In the genomic region with DNA sequence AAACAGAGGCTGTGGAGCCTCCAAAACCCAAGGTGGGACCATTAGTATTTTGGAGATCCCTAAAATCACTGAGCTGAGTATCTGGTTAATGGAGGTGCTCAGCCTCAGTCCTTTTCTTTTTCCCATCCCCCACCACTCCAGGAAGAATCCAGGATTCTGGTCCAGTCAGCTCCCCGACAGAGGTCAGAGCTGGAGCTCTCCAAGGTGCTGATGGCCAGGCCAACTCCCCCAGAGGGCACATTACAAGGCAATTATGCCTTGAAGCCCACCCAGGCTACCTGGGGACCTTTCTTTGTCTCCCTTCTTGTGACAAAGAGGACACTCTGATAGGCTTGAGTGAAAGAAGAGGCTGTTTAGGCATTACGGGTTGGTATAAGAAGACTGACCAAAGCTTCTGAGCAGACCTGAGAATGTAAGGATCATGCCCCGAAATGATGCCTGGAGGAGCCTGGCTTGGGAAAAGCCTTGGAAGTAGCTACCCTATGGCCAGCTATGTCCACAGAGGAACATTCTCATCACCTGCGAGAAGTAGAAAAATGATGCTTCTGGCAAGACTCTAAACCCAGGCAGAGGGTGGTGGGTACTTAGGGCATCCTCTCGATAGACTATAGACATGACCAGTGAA, we compare ENCODE assay signal across 17 cellular contexts.
DNase-seq lines count a peak whose midpoint lies in the region; ATAC-seq, FAIRE-seq and TF ChIP-seq lines count a peak whose summit lies in the region.
"Had no signal": no experiment of that assay in that cellular context is flagged by ENCODE, and none has a peak within 500 bp of the region (broad histone marks: within the 10 kb centered on the region; RNA-seq: fewer than 3 reads in every experiment).

No MANE protein-coding gene starts in this region.

- POLR2A ChIA-PET in A549 (lab: Yijun Ruan, JAX): no interaction called here
- POLR2A ChIA-PET in activated CD8-positive, alpha-beta T cell treated with anti-CD3 and anti-CD28 coated beads for 36 hours (lab: Charles Lee): no interaction called here

- H4K20me1 ChIP-seq in hepatocyte (ENCODE audit: insufficient read depth, poor library complexity, severe bottlenecking): no peaks in the 10 kb centered on the region

- no peak for DNase-seq in A549 (ENCODE audit: low read depth in 1 of 2, low spot score in 1 of 2)
- peak; percentile 19 for DNase-seq in GM20000 (ENCODE audit: low spot score)
- peak; percentile 9 for DNase-seq in RKO (ENCODE audit: low spot score)
- peak; percentile 40 for DNase-seq in hepatocyte (ENCODE audit: low spot score)
- no peak for DNase-seq in effector memory CD4-positive, alpha-beta T cell
- no peak for DNase-seq in germinal center (ENCODE audit: low spot score)
- no peak for DNase-seq in T-helper 2 cell
- no peak for DNase-seq in activated CD8-positive, alpha-beta T cell treated with anti-CD3 and anti-CD28 coated beads for 36 hours
- DNase-seq: activated CD4-positive, alpha-beta T cell treated with anti-CD3 and anti-CD28 coated beads, Interleukin-2, amount 10 ng/mL, durations not matched to agents 7 days and 5 days; body of pancreas; DMS153; effector memory CD8-positive, alpha-beta T cell; naive thymus-derived CD4-positive, alpha-beta T cell; right lobe of liver; stimulated activated naive CD4-positive, alpha-beta T cell; T-helper 1 cell had no signal

- 41% methylated on average over 5 of the region's 5 CpGs for WGBS in A549 (ENCODE audit: missing lambda C conversion rate)
- 78% methylated on average over 5 of the region's 5 CpGs for WGBS in hepatocyte (ENCODE audit: low lambda C conversion rate, missing lambda C conversion rate)

- no peak for TF ChIP-seq EP300 in A549 (IDR thresholded peaks at IDR 0.05)

- intact Hi-C loops in activated CD8-positive, alpha-beta T cell treated with anti-CD3 and anti-CD28 coated beads for 36 hours (cut with micrococcal nuclease): no loop called here

- H3K9me3 ChIP-seq in A549: peaks cover 12% of the 10 kb centered on the region
- no peaks in the 10 kb centered on the region for H3K9me3 ChIP-seq in hepatocyte (ENCODE audit: low read depth)
- H3K9me3 ChIP-seq in effector memory CD4-positive, alpha-beta T cell (ENCODE audit: control insufficient read depth, low read length): no peaks in the 10 kb centered on the region
- H3K9me3 ChIP-seq: right lobe of liver had no signal

- H3K36me3 ChIP-seq in hepatocyte (replicated peaks; ENCODE audit: insufficient read depth, low read depth): no peaks in the 10 kb centered on the region
- no peaks in the 10 kb centered on the region for H3K36me3 ChIP-seq in effector memory CD4-positive, alpha-beta T cell (ENCODE audit: control insufficient read depth, insufficient read depth, low read length)
- H3K36me3 ChIP-seq: right lobe of liver had no signal

- H3K9me2 ChIP-seq in hepatocyte (replicated peaks; ENCODE audit: insufficient read depth): no peaks in the 10 kb centered on the region

- H3K4me1 ChIP-seq in A549 (no peaks in the 10 kb centered on the region), hepatocyte (ENCODE audit: insufficient read depth) (no peaks in the 10 kb centered on the region)
- H3K4me1 ChIP-seq in effector memory CD4-positive, alpha-beta T cell (ENCODE audit: control insufficient read depth, insufficient read depth, low read length, poor library complexity, severe bottlenecking): no peaks in the 10 kb centered on the region
- H3K4me1 ChIP-seq: body of pancreas, right lobe of liver had no signal

- TF ChIP-seq RAD21 in A549 (conservative IDR thresholded peaks at IDR 0.05 in 1 of 2, IDR thresholded peaks at IDR 0.05 in 1 of 2): no peak

- H3K27ac Mint-ChIP-seq in activated CD8-positive, alpha-beta T cell treated with anti-CD3 and anti-CD28 coated beads for 36 hours: no peak overlapping the region
- H3K27ac Mint-ChIP-seq: activated CD4-positive, alpha-beta T cell treated with anti-CD3 and anti-CD28 coated beads, Interleukin-2, amount 10 ng/mL, durations not matched to agents 7 days and 5 days; B cell; effector memory CD8-positive, alpha-beta T cell; naive thymus-derived CD4-positive, alpha-beta T cell had no signal

- no peaks in the 10 kb centered on the region for H3K27me3 ChIP-seq in hepatocyte
- peaks cover 3% of the 10 kb centered on the region for H3K27me3 ChIP-seq in effector memory CD4-positive, alpha-beta T cell (replicated peaks; ENCODE audit: control insufficient read depth, insufficient read depth, low read length, poor library complexity, severe bottlenecking)
- H3K27me3 ChIP-seq: body of pancreas, right lobe of liver had no signal

- ATAC-seq in A549: no peak
- ATAC-seq in activated CD8-positive, alpha-beta T cell treated with anti-CD3 and anti-CD28 coated beads for 36 hours: no peak
- ATAC-seq: body of pancreas; effector memory CD8-positive, alpha-beta T cell; naive thymus-derived CD4-positive, alpha-beta T cell had no signal

- peaks cover 10% of the 10 kb centered on the region for H3K27me3 Mint-ChIP-seq in activated CD8-positive, alpha-beta T cell treated with anti-CD3 and anti-CD28 coated beads for 36 hours
- H3K27me3 Mint-ChIP-seq: activated CD4-positive, alpha-beta T cell treated with anti-CD3 and anti-CD28 coated beads, Interleukin-2, amount 10 ng/mL, durations not matched to agents 7 days and 5 days had no signal

- no peaks in the 10 kb centered on the region for H3K79me2 ChIP-seq in hepatocyte

- no peak overlapping the region for H3K4me3 Mint-ChIP-seq in activated CD8-positive, alpha-beta T cell treated with anti-CD3 and anti-CD28 coated beads for 36 hours
- H3K4me3 Mint-ChIP-seq: activated CD4-positive, alpha-beta T cell treated with anti-CD3 and anti-CD28 coated beads, Interleukin-2, amount 10 ng/mL, durations not matched to agents 7 days and 5 days; B cell; effector memory CD8-positive, alpha-beta T cell; naive thymus-derived CD4-positive, alpha-beta T cell had no signal

- no peak for FAIRE-seq in A549 (lab: Jason Lieb, UNC)

- H3K27ac ChIP-seq in A549 (no peak overlapping the region), hepatocyte (no peak overlapping the region)
- no peak overlapping the region for H3K27ac ChIP-seq in effector memory CD4-positive, alpha-beta T cell (ENCODE audit: insufficient read depth, low read length, poor library complexity, severe bottlenecking)
- H3K27ac ChIP-seq: body of pancreas, right lobe of liver had no signal

- no peaks in the 10 kb centered on the region for H3K36me3 Mint-ChIP-seq in activated CD8-positive, alpha-beta T cell treated with anti-CD3 and anti-CD28 coated beads for 36 hours (ENCODE audit: low read depth)

- peaks cover 12% of the 10 kb centered on the region for H3K9me3 Mint-ChIP-seq in activated CD8-positive, alpha-beta T cell treated with anti-CD3 and anti-CD28 coated beads for 36 hours

- H3K4me3 ChIP-seq in A549 (no peak overlapping the region), hepatocyte (no peak overlapping the region)
- no peak overlapping the region for H3K4me3 ChIP-seq in effector memory CD4-positive, alpha-beta T cell (ENCODE audit: insufficient read depth, low read depth, low read length, poor library complexity, severe bottlenecking)
- H3K4me3 ChIP-seq: body of pancreas, right lobe of liver had no signal

- no peaks in the 10 kb centered on the region for H3K4me1 Mint-ChIP-seq in activated CD8-positive, alpha-beta T cell treated with anti-CD3 and anti-CD28 coated beads for 36 hours (ENCODE audit: low read depth)
- H3K4me1 Mint-ChIP-seq: activated CD4-positive, alpha-beta T cell treated with anti-CD3 and anti-CD28 coated beads, Interleukin-2, amount 10 ng/mL, durations not matched to agents 7 days and 5 days; B cell; naive thymus-derived CD4-positive, alpha-beta T cell had no signal

- H3K4me2 ChIP-seq in A549 (no peak overlapping the region), hepatocyte (no peak overlapping the region)

- TF ChIP-seq POLR2A in A549 (IDR thresholded peaks at IDR 0.05; ENCODE audit: low read length): no peak

- H2AFZ ChIP-seq in hepatocyte: no peak overlapping the region

- CTCF ChIA-PET in A549 (lab: Yijun Ruan, JAX): interaction anchor here (0.7 to 1.8 kb wide), 3 partner anchors 9 to 43 kb away, joined by 3 to 9 read pairs (median 5); no protein-coding TSS in a partner anchor
- CTCF ChIA-PET in activated CD8-positive, alpha-beta T cell treated with anti-CD3 and anti-CD28 coated beads for 36 hours (lab: Charles Lee): interaction anchor here (1.3 kb wide), 1 partner anchor 38 kb away, joined by 3 read pairs; no protein-coding TSS in a partner anchor

- no peak for TF ChIP-seq CTCF in A549 (IDR thresholded peaks at IDR 0.05)
- no peak for TF ChIP-seq CTCF in GM20000 (IDR thresholded peaks at IDR 0.05; ENCODE audit: extremely low read depth, missing control alignments)
- TF ChIP-seq CTCF in hepatocyte (IDR thresholded peaks at IDR 0.05; ENCODE audit: poor library complexity): no peak
- no peak for TF ChIP-seq CTCF in activated CD8-positive, alpha-beta T cell treated with anti-CD3 and anti-CD28 coated beads for 36 hours (IDR thresholded peaks at IDR 0.05)

TF ChIP-seq in A549, 52 proteins besides CTCF, POLR2A, EP300 and RAD21 (continues in another document):
- TF ChIP-seq, protein P1, sequence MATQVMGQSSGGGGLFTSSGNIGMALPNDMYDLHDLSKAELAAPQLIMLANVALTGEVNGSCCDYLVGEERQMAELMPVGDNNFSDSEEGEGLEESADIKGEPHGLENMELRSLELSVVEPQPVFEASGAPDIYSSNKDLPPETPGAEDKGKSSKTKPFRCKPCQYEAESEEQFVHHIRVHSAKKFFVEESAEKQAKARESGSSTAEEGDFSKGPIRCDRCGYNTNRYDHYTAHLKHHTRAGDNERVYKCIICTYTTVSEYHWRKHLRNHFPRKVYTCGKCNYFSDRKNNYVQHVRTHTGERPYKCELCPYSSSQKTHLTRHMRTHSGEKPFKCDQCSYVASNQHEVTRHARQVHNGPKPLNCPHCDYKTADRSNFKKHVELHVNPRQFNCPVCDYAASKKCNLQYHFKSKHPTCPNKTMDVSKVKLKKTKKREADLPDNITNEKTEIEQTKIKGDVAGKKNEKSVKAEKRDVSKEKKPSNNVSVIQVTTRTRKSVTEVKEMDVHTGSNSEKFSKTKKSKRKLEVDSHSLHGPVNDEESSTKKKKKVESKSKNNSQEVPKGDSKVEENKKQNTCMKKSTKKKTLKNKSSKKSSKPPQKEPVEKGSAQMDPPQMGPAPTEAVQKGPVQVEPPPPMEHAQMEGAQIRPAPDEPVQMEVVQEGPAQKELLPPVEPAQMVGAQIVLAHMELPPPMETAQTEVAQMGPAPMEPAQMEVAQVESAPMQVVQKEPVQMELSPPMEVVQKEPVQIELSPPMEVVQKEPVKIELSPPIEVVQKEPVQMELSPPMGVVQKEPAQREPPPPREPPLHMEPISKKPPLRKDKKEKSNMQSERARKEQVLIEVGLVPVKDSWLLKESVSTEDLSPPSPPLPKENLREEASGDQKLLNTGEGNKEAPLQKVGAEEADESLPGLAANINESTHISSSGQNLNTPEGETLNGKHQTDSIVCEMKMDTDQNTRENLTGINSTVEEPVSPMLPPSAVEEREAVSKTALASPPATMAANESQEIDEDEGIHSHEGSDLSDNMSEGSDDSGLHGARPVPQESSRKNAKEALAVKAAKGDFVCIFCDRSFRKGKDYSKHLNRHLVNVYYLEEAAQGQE (IDR thresholded peaks at IDR 0.05): peak; percentile 93
- no peak for TF ChIP-seq CHD4 (IDR thresholded peaks at IDR 0.05; ENCODE audit: borderline replicate concordance)

Comparison
In these comparisons a context has a peak if more than half of its experiments do, and no peak if none do; other contexts are left out.
1. DNase-seq: peak in GM20000 (single experiment), RKO (single experiment) and hepatocyte (single experiment); none in A549 (0 of 2), effector memory CD4-positive, alpha-beta T cell (0 of 3), germinal center (single experiment), T-helper 2 cell (0 of 5) and activated CD8-positive, alpha-beta T cell treated with anti-CD3 and anti-CD28 coated beads for 36 hours (single experiment).